ENCODE assay signal across 19 cellular contexts in genomic region chr22:39016592-39016991, GRCh38. TPM values are rescaled to one million over a fixed set of nuclear protein-coding genes. Genes with fewer than 3 reads are reported as not detected.
A peak's percentile ranks its signal among the peaks of the same experiment; 100 is the strongest.
DNase-seq lines count a peak whose midpoint lies in the region; ATAC-seq and TF ChIP-seq lines count a peak whose summit lies in the region.
"Had no signal": no experiment of that assay in that cellular context is flagged by ENCODE, and none has a peak within 500 bp of the region (broad histone marks: within the 10 kb centered on the region; RNA-seq: fewer than 3 reads in every experiment).

No MANE protein-coding gene starts in this region.

- H3K9me2 ChIP-seq in PC-9 (ENCODE audit: insufficient read depth) = no peaks in the 10 kb centered on the region

- no peak for DNase-seq in activated CD4-positive, alpha-beta T cell treated with anti-CD3 and anti-CD28 coated beads, Interleukin-2, amount 10 ng/mL, durations not matched to agents 7 days and 5 days
- no peak for DNase-seq in activated CD4-positive, alpha-beta T cell treated with anti-CD3 and anti-CD28 coated beads for 36 hours
- DNase-seq in PC-9 = no peak
- DNase-seq in activated naive CD8-positive, alpha-beta T cell treated with anti-CD3 and anti-CD28 coated beads, Interleukin-2, amount 50 U/mL, for 24 hours = no peak
- peak; percentile 41 for DNase-seq in osteoblast (ENCODE audit: insufficient read length, low spot score, missing footprints)
- no peak for DNase-seq in OCI-M1 (lab: John Stamatoyannopoulos, UW)
- DNase-seq: activated CD4-positive, alpha-beta T cell treated with anti-CD3 and anti-CD28 coated beads, Interleukin-2, amount 50 U/mL, for 48 hours; activated effector memory CD4-positive, alpha-beta T cell treated with anti-CD3 and anti-CD28 coated beads, Interleukin-2, amount 50 U/mL, for 16 hours; NCI-H1417; NCI-H748 treated with DMSO at 0.1 percent for 48 hours; Peyer's patch had no signal

- peak overlapping the region; percentile 27 for H3K4me3 Mint-ChIP-seq in activated CD4-positive, alpha-beta T cell treated with anti-CD3 and anti-CD28 coated beads, Interleukin-2, amount 10 ng/mL, durations not matched to agents 7 days and 5 days
- no peak overlapping the region for H3K4me3 Mint-ChIP-seq in activated CD4-positive, alpha-beta T cell treated with anti-CD3 and anti-CD28 coated beads for 36 hours
- H3K4me3 Mint-ChIP-seq in activated naive CD8-positive, alpha-beta T cell treated with anti-CD3 and anti-CD28 coated beads, Interleukin-2, amount 50 U/mL, for 24 hours = peak overlapping the region; percentile 17
- H3K4me3 Mint-ChIP-seq: neural crest cell had no signal

- H3K4me1 ChIP-seq in PC-9 (replicated peaks; ENCODE audit: insufficient read depth) = peaks cover 27% of the 10 kb centered on the region
- peaks cover 6% of the 10 kb centered on the region for H3K4me1 ChIP-seq in osteoblast (ENCODE audit: insufficient read depth, low read length)

- H3K27me3 Mint-ChIP-seq in activated CD4-positive, alpha-beta T cell treated with anti-CD3 and anti-CD28 coated beads, Interleukin-2, amount 10 ng/mL, durations not matched to agents 7 days and 5 days = no peaks in the 10 kb centered on the region
- no peaks in the 10 kb centered on the region for H3K27me3 Mint-ChIP-seq in activated CD4-positive, alpha-beta T cell treated with anti-CD3 and anti-CD28 coated beads for 36 hours
- H3K27me3 Mint-ChIP-seq in activated naive CD8-positive, alpha-beta T cell treated with anti-CD3 and anti-CD28 coated beads, Interleukin-2, amount 50 U/mL, for 24 hours = no peaks in the 10 kb centered on the region

- H4K20me1 ChIP-seq in PC-9 (ENCODE audit: insufficient read depth) = no peaks in the 10 kb centered on the region
- no peaks in the 10 kb centered on the region for H4K20me1 ChIP-seq in osteoblast (ENCODE audit: insufficient read depth, low read length)

- no peak for ATAC-seq in activated CD4-positive, alpha-beta T cell treated with anti-CD3 and anti-CD28 coated beads for 36 hours
- ATAC-seq in activated naive CD8-positive, alpha-beta T cell treated with anti-CD3 and anti-CD28 coated beads, Interleukin-2, amount 50 U/mL, for 24 hours = no peak
- no peak for ATAC-seq in HG03521 (IDR thresholded peaks at IDR 0.05; ENCODE audit: unreplicated experiment)
- ATAC-seq in HG03159 (IDR thresholded peaks at IDR 0.05; ENCODE audit: unreplicated experiment) = no peak
- ATAC-seq: A549 had no signal

- H3K27ac ChIP-seq in PC-9 (no peak overlapping the region), osteoblast (ENCODE audit: low read depth, low read length) (no peak overlapping the region)
- H3K27ac ChIP-seq: A549, C4-2B, Peyer's patch, SK-N-MC had no signal

- CTCF ChIA-PET in activated CD4-positive, alpha-beta T cell treated with anti-CD3 and anti-CD28 coated beads, Interleukin-2, amount 10 ng/mL, durations not matched to agents 7 days and 5 days (lab: Charles Lee) = interaction anchor here (0.9 to 2.1 kb wide), 3 partner anchors 13 to 147 kb away, joined by 3 to 11 read pairs (median 3); no protein-coding TSS in a partner anchor
- CTCF ChIA-PET in activated CD4-positive, alpha-beta T cell treated with anti-CD3 and anti-CD28 coated beads for 36 hours (lab: Charles Lee) = interaction anchor here (0.7 to 0.8 kb wide), 3 partner anchors 13 to 147 kb away, joined by 3 to 4 read pairs (median 3); no protein-coding TSS in a partner anchor
- CTCF ChIA-PET in PC-9 (lab: Charles Lee) = no interaction called here

- H3K9me3 ChIP-seq in PC-9 (ENCODE audit: insufficient read depth, low read depth) = no peaks in the 10 kb centered on the region
- no peaks in the 10 kb centered on the region for H3K9me3 ChIP-seq in osteoblast (ENCODE audit: low read depth, low read length)
- H3K9me3 ChIP-seq: A549, Peyer's patch had no signal

- no TSS peak for BruUV-seq in PC-9 (replicated peaks; lab: Mats Ljungman, UMichigan)

- H3K4me1 Mint-ChIP-seq in activated CD4-positive, alpha-beta T cell treated with anti-CD3 and anti-CD28 coated beads, Interleukin-2, amount 10 ng/mL, durations not matched to agents 7 days and 5 days = peaks cover 61% of the 10 kb centered on the region
- peaks cover 37% of the 10 kb centered on the region for H3K4me1 Mint-ChIP-seq in activated CD4-positive, alpha-beta T cell treated with anti-CD3 and anti-CD28 coated beads for 36 hours
- peaks cover 48% of the 10 kb centered on the region for H3K4me1 Mint-ChIP-seq in activated naive CD8-positive, alpha-beta T cell treated with anti-CD3 and anti-CD28 coated beads, Interleukin-2, amount 50 U/mL, for 24 hours

- peak overlapping the region; percentile 62 for H3K27ac Mint-ChIP-seq in activated CD4-positive, alpha-beta T cell treated with anti-CD3 and anti-CD28 coated beads, Interleukin-2, amount 10 ng/mL, durations not matched to agents 7 days and 5 days
- H3K27ac Mint-ChIP-seq in activated CD4-positive, alpha-beta T cell treated with anti-CD3 and anti-CD28 coated beads for 36 hours = no peak overlapping the region
- peak overlapping the region; percentile 39 for H3K27ac Mint-ChIP-seq in activated naive CD8-positive, alpha-beta T cell treated with anti-CD3 and anti-CD28 coated beads, Interleukin-2, amount 50 U/mL, for 24 hours

- H3K36me3 Mint-ChIP-seq in activated CD4-positive, alpha-beta T cell treated with anti-CD3 and anti-CD28 coated beads, Interleukin-2, amount 10 ng/mL, durations not matched to agents 7 days and 5 days (ENCODE audit: low read depth) = peaks cover 25% of the 10 kb centered on the region
- H3K36me3 Mint-ChIP-seq in activated CD4-positive, alpha-beta T cell treated with anti-CD3 and anti-CD28 coated beads for 36 hours (ENCODE audit: low read depth) = peaks cover 6% of the 10 kb centered on the region
- peaks cover 13% of the 10 kb centered on the region for H3K36me3 Mint-ChIP-seq in activated naive CD8-positive, alpha-beta T cell treated with anti-CD3 and anti-CD28 coated beads, Interleukin-2, amount 50 U/mL, for 24 hours (ENCODE audit: low read depth)

- H2AFZ ChIP-seq in PC-9 (no peak overlapping the region), osteoblast (ENCODE audit: low read length) (no peak overlapping the region)

- POLR2A ChIA-PET in activated CD4-positive, alpha-beta T cell treated with anti-CD3 and anti-CD28 coated beads, Interleukin-2, amount 10 ng/mL, durations not matched to agents 7 days and 5 days (lab: Charles Lee) = no interaction called here
- POLR2A ChIA-PET in activated CD4-positive, alpha-beta T cell treated with anti-CD3 and anti-CD28 coated beads for 36 hours (lab: Charles Lee) = interaction anchor here (0.7 kb wide), 1 partner anchor 137 kb away, joined by 4 read pairs; no protein-coding TSS in a partner anchor
- POLR2A ChIA-PET in PC-9 (lab: Charles Lee; ENCODE audit: unreplicated experiment) = no interaction called here

- intact Hi-C loops in activated CD4-positive, alpha-beta T cell treated with anti-CD3 and anti-CD28 coated beads for 36 hours (cut with DNase I, micrococcal nuclease) = loop anchor here (10.0 kb wide), 2 partner anchors 298 to 508 kb away; partner anchors contain the start of genes ATF4 (in 1 of the 2) and RPL3 (in 1 of the 2)
- intact Hi-C loops in PC-9 (cut with micrococcal nuclease; ENCODE audit: unreplicated experiment) = no loop called here

- TF ChIP-seq CTCF in PC-9 (conservative IDR thresholded peaks at IDR 0.05) (no peak), osteoblast (IDR thresholded peaks at IDR 0.05; ENCODE audit: extremely low read depth, low read depth, low read length) (no peak)

- peaks cover 31% of the 10 kb centered on the region for H3K79me2 ChIP-seq in PC-9 (ENCODE audit: low read depth)
- peaks cover 12% of the 10 kb centered on the region for H3K79me2 ChIP-seq in osteoblast (ENCODE audit: insufficient read depth, low read length)

- H3K36me3 ChIP-seq in PC-9 (ENCODE audit: low read depth) = peaks cover 24% of the 10 kb centered on the region
- no peaks in the 10 kb centered on the region for H3K36me3 ChIP-seq in osteoblast (ENCODE audit: insufficient read depth, low read length)
- H3K36me3 ChIP-seq: Peyer's patch had no signal

- peak overlapping the region; percentile 74 for H3K4me2 ChIP-seq in PC-9
- H3K4me2 ChIP-seq in osteoblast (ENCODE audit: insufficient read depth, low read length) = no peak overlapping the region
- H3K4me2 ChIP-seq: A549 had no signal

- H3K9me3 Mint-ChIP-seq in activated CD4-positive, alpha-beta T cell treated with anti-CD3 and anti-CD28 coated beads, Interleukin-2, amount 10 ng/mL, durations not matched to agents 7 days and 5 days = no peaks in the 10 kb centered on the region
- H3K9me3 Mint-ChIP-seq in activated CD4-positive, alpha-beta T cell treated with anti-CD3 and anti-CD28 coated beads for 36 hours (ENCODE audit: low read depth) = no peaks in the 10 kb centered on the region
- H3K9me3 Mint-ChIP-seq in activated naive CD8-positive, alpha-beta T cell treated with anti-CD3 and anti-CD28 coated beads, Interleukin-2, amount 50 U/mL, for 24 hours = no peaks in the 10 kb centered on the region
- H3K9me3 Mint-ChIP-seq: neural crest cell had no signal

- peak overlapping the region; percentile 19; the same call in 1 of the 2 replicates for H3K4me3 ChIP-seq in PC-9
- H3K4me3 ChIP-seq in osteoblast (ENCODE audit: insufficient read depth, low read length) = no peak overlapping the region
- H3K4me3 ChIP-seq: A549, lung, Peyer's patch, SK-N-MC had no signal

- no peaks in the 10 kb centered on the region for H3K27me3 ChIP-seq in PC-9 (ENCODE audit: insufficient read depth, low read depth)
- no peaks in the 10 kb centered on the region for H3K27me3 ChIP-seq in osteoblast (ENCODE audit: insufficient read depth, low read length)
- H3K27me3 ChIP-seq: Peyer's patch had no signal

- H3F3A ChIP-seq in PC-9 (ENCODE audit: insufficient read depth, low read depth) = peaks cover 19% of the 10 kb centered on the region; the same call in 1 of the 2 replicates

RNA-seq across cellular contexts. Expression of gene APOBEC3C, which starts 2.5 kb away (rescaled TPM):
- total RNA-seq in activated CD4-positive, alpha-beta T cell treated with anti-CD3 and anti-CD28 coated beads, Interleukin-2, amount 10 ng/mL, durations not matched to agents 7 days and 5 days = 100 to 1,000 TPM; 111 to 144 TPM
- total RNA-seq in activated CD4-positive, alpha-beta T cell treated with anti-CD3 and anti-CD28 coated beads for 36 hours = 10 to 100 TPM; 75.3 to 98.5 TPM
- 64.6 and 66.5 TPM in 2 replicates for total RNA-seq in PC-9 (2021)
- total RNA-seq in osteoblast = 16.6 and 20.0 TPM in 2 replicates

RNA-seq across cellular contexts. Expression of gene APOBEC3D, which starts 4.3 kb away (rescaled TPM):
- total RNA-seq in activated CD4-positive, alpha-beta T cell treated with anti-CD3 and anti-CD28 coated beads, Interleukin-2, amount 10 ng/mL, durations not matched to agents 7 days and 5 days = 10 to 100 TPM; 34.7 to 39.7 TPM
- total RNA-seq in activated CD4-positive, alpha-beta T cell treated with anti-CD3 and anti-CD28 coated beads for 36 hours = 10 to 100 TPM; 27.0 to 28.2 TPM
- total RNA-seq in PC-9 (2021) (23.7 and 33.6 TPM in 2 replicates), osteoblast (3.2 and 4.0 TPM in 2 replicates)
- total RNA-seq: HT-29 had no signal

RNA-seq across cellular contexts. Expression of gene APOBEC3F, which starts 24.1 kb away (rescaled TPM):
- 10 to 100 TPM; 27.9 to 33.8 TPM for total RNA-seq in activated CD4-positive, alpha-beta T cell treated with anti-CD3 and anti-CD28 coated beads, Interleukin-2, amount 10 ng/mL, durations not matched to agents 7 days and 5 days
- 10 to 100 TPM; 19.0 to 24.5 TPM for total RNA-seq in activated CD4-positive, alpha-beta T cell treated with anti-CD3 and anti-CD28 coated beads for 36 hours
- total RNA-seq in PC-9 (2021) = 28.3 and 29.6 TPM in 2 replicates
- 3.5 and 5.1 TPM in 2 replicates for total RNA-seq in osteoblast

RNA-seq across cellular contexts. Expression of gene APOBEC3B, which starts 34.4 kb away (rescaled TPM):
- total RNA-seq in activated CD4-positive, alpha-beta T cell treated with anti-CD3 and anti-CD28 coated beads, Interleukin-2, amount 10 ng/mL, durations not matched to agents 7 days and 5 days = 1 to 10 TPM; 8.7 to 8.8 TPM
- 1 to 10 TPM; 8.0 to 8.5 TPM for total RNA-seq in activated CD4-positive, alpha-beta T cell treated with anti-CD3 and anti-CD28 coated beads for 36 hours
- total RNA-seq in PC-9 (2021) = 66.5 and 83.6 TPM in 2 replicates
- 0.36 and 0.59 TPM in 2 replicates for total RNA-seq in osteoblast

RNA-seq across cellular contexts. Expression of gene APOBEC3A, which starts 59.2 kb away (rescaled TPM):
- not detected for total RNA-seq in activated CD4-positive, alpha-beta T cell treated with anti-CD3 and anti-CD28 coated beads, Interleukin-2, amount 10 ng/mL, durations not matched to agents 7 days and 5 days
- total RNA-seq in activated CD4-positive, alpha-beta T cell treated with anti-CD3 and anti-CD28 coated beads for 36 hours = not detected
- total RNA-seq in PC-9 (2021) (not detected in 2 replicates), osteoblast (not detected in 2 replicates)
- total RNA-seq: HT-29, neural crest cell had no signal
